Comparison of ENCODE assay signal across 23 cellular contexts in the genomic region with DNA sequence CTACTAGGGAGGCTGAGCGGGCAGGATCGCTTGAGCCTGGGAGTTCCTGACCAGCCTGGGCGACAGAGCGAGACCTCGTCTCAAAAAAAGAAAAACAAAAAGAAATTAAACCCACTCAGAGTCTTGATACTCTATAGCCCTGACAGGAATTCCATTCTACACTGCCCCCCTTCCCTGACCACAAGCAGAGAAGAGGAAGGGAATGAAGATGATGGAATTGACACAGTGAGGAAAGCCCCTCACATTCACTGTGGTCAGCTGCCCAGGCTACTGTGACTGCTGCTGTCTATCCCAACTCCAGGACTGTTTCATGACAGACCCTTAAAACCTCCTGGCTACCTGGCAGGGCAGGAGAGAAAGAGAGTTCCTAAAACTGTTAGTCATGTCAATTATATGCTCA.
"Had no signal": no experiment of that assay in that cellular context is flagged by ENCODE, and none has a peak within 500 bp of the region (broad histone marks: within the 10 kb centered on the region; RNA-seq: fewer than 3 reads in every experiment).

No MANE protein-coding gene starts in this region.

- H3K4me1 Mint-ChIP-seq: endodermal cell, immature natural killer cell had no signal

- H3K27me3 Mint-ChIP-seq: dendritic cell treated with granulocyte-macrophage colony-stimulating factor and Interleukin-4, amounts not matched to agents 40 ng/mL and 50 ng/mL, for 4 days; effector memory CD8-positive, alpha-beta T cell; naive thymus-derived CD4-positive, alpha-beta T cell had no signal

- DNase-seq: colonic mucosa; cortex of kidney; effector CD8-positive, alpha-beta T cell; effector memory CD8-positive, alpha-beta T cell; endodermal cell; erythroblast; esophagus squamous epithelium; foreskin fibroblast; foreskin melanocyte; gastrocnemius medialis; heart left ventricle; hypothalamus; immature natural killer cell; islet precursor cell; kidney; kidney glomerular epithelial cell; left cardiac atrium; left ventricle myocardium inferior; lower lobe of right lung; mesenchymal stem cell; midbrain; naive thymus-derived CD4-positive, alpha-beta T cell had no signal

- H3K9me3 Mint-ChIP-seq: dendritic cell treated with granulocyte-macrophage colony-stimulating factor and Interleukin-4, amounts not matched to agents 40 ng/mL and 50 ng/mL, for 4 days; effector memory CD8-positive, alpha-beta T cell; endodermal cell; immature natural killer cell; naive thymus-derived CD4-positive, alpha-beta T cell had no signal

- H3K4me3 Mint-ChIP-seq: dendritic cell treated with granulocyte-macrophage colony-stimulating factor and Interleukin-4, amounts not matched to agents 40 ng/mL and 50 ng/mL, for 4 days; effector memory CD8-positive, alpha-beta T cell; endodermal cell; immature natural killer cell; naive thymus-derived CD4-positive, alpha-beta T cell had no signal

- H3K27ac Mint-ChIP-seq: dendritic cell treated with granulocyte-macrophage colony-stimulating factor and Interleukin-4, amounts not matched to agents 40 ng/mL and 50 ng/mL, for 4 days; effector memory CD8-positive, alpha-beta T cell; endodermal cell; immature natural killer cell had no signal
